Comparison of ENCODE assay signal across 8 cellular contexts in genomic region chr17:64808178-64808977, GRCh38.
DNase-seq lines count a peak whose midpoint lies in the region; ATAC-seq and TF ChIP-seq lines count a peak whose summit lies in the region.
"Not testable (repeated sequence)": the region's sequence is repeated elsewhere in the genome, so short reads cannot be mapped to it uniquely, and the experiment has no call there.

No MANE protein-coding gene starts in this region.

- peak overlapping the region; percentile 57 for H3K4me3 Mint-ChIP-seq in activated CD4-positive, alpha-beta T cell treated with anti-CD3 and anti-CD28 coated beads, Interleukin-2, amount 10 ng/mL, durations not matched to agents 24 days and 14 days

- peak; percentile 87 for ATAC-seq in GM21360 (IDR thresholded peaks at IDR 0.05; ENCODE audit: unreplicated experiment)
- ATAC-seq in HG03378 (IDR thresholded peaks at IDR 0.05; ENCODE audit: unreplicated experiment), result peak; percentile 87

- not testable (repeated sequence) for H3K27me3 Mint-ChIP-seq in activated CD4-positive, alpha-beta T cell treated with anti-CD3 and anti-CD28 coated beads, Interleukin-2, amount 10 ng/mL, durations not matched to agents 24 days and 14 days

- not testable (repeated sequence) for H3K4me3 ChIP-seq in cardiac fibroblast (replicated peaks in 1 of 2; ENCODE audit: low read depth in 2 of 2, low read length in 2 of 2)

- intact Hi-C loops in activated CD4-positive, alpha-beta T cell treated with anti-CD3 and anti-CD28 coated beads, Interleukin-2, amount 10 ng/mL, durations not matched to agents 24 days and 14 days (cut with micrococcal nuclease), result not testable (repeated sequence)

- peaks cover 13% of the 10 kb centered on the region for H3K4me1 Mint-ChIP-seq in activated CD4-positive, alpha-beta T cell treated with anti-CD3 and anti-CD28 coated beads, Interleukin-2, amount 10 ng/mL, durations not matched to agents 24 days and 14 days

- H3K27ac Mint-ChIP-seq in activated CD4-positive, alpha-beta T cell treated with anti-CD3 and anti-CD28 coated beads, Interleukin-2, amount 10 ng/mL, durations not matched to agents 24 days and 14 days, result peak overlapping the region; percentile 97

- TF ChIP-seq CTCF in cardiac fibroblast (IDR thresholded peaks at IDR 0.05; ENCODE audit: low read depth, low read length), result not testable (repeated sequence)

- DNase-seq in Caki2 (ENCODE audit: low read depth) (peak; percentile 64), NCI-H345 treated with DMSO at 0.1 percent for 48 hours (lab: John Stamatoyannopoulos, UW; ENCODE audit: unreplicated experiment) (peak; percentile 42), cardiac fibroblast (ENCODE audit: low read depth in 2 of 2) (peak; percentile 46 to 64), lung microvascular endothelial cell (ENCODE audit: low read depth in 2 of 2) (peak; percentile 77 to 82)
- DNase-seq in activated CD4-positive, alpha-beta T cell treated with anti-CD3 and anti-CD28 coated beads, Interleukin-2, amount 10 ng/mL, durations not matched to agents 24 days and 14 days, result peak; percentile 88
- peak; percentile 27 to 30 for DNase-seq in stimulated activated CD8-positive, alpha-beta memory T cell treated with anti-CD3 and anti-CD28 coated beads, Interleukin-4, amount 100 ng/mL, for 1 hour (ENCODE audit: low read depth in 2 of 2, low spot score in 1 of 2)

- in situ Hi-C loops in Caki2 (cut with HindIII; ENCODE audit: low pct_unique_long_range_greater_than_20kb, low sequenced_read_pairs), result not testable (repeated sequence)

- peaks cover 14% of the 10 kb centered on the region for H3K36me3 Mint-ChIP-seq in activated CD4-positive, alpha-beta T cell treated with anti-CD3 and anti-CD28 coated beads, Interleukin-2, amount 10 ng/mL, durations not matched to agents 24 days and 14 days (ENCODE audit: low read depth)

- H3K9me3 Mint-ChIP-seq in activated CD4-positive, alpha-beta T cell treated with anti-CD3 and anti-CD28 coated beads, Interleukin-2, amount 10 ng/mL, durations not matched to agents 24 days and 14 days, result not testable (repeated sequence)

Comparison
In these comparisons a context has a peak if more than half of its experiments do, and no peak if none do; other contexts are left out.
1. DNase-seq: peak in every context shown above with its lines; median percentile 88 in activated CD4-positive, alpha-beta T cell treated with anti-CD3 and anti-CD28 coated beads, Interleukin-2, amount 10 ng/mL, durations not matched to agents 24 days and 14 days; 80 in lung microvascular endothelial cell; 64 in Caki2; 55 in cardiac fibroblast; 42 in NCI-H345 treated with DMSO at 0.1 percent for 48 hours; 28 in stimulated activated CD8-positive, alpha-beta memory T cell treated with anti-CD3 and anti-CD28 coated beads, Interleukin-4, amount 100 ng/mL, for 1 hour.